Comparison of ENCODE assay signal across 20 cellular contexts in the genomic region with DNA sequence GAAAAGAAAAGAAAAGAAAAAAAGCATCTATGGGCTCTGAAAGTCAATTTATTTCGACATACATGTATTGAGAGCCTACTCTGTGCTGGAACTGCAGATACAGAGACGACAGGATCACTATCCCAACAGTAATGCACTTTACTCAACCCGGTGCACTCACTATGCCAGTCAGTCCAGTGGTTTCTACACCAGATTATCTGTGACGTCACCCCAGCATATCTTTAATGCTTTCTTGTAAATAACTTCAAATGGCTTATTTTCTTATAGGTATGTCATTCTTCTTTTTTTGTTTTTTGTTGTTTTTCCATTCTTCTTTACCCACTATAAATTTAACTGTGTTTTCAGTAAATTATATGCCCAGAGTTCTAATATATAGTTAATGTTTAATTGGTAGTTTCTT.
DNase-seq lines count a peak whose midpoint lies in the region; ATAC-seq, FAIRE-seq and TF ChIP-seq lines count a peak whose summit lies in the region.
"Had no signal": no experiment of that assay in that cellular context is flagged by ENCODE, and none has a peak within 500 bp of the region (broad histone marks: within the 10 kb centered on the region; RNA-seq: fewer than 3 reads in every experiment).

No MANE protein-coding gene starts in this region.

- H3K9me3 ChIP-seq in HepG2 (ENCODE audit: low read length): no peaks in the 10 kb centered on the region
- no peaks in the 10 kb centered on the region for H3K9me3 ChIP-seq in right lobe of liver
- H3K9me3 ChIP-seq: Caco-2 had no signal

- BruUV-seq in HepG2 (replicated peaks; lab: Mats Ljungman, UMichigan): no TSS peak

- no peak overlapping the region for H3K4me3 ChIP-seq in HepG2 (replicated peaks in 1 of 3; ENCODE audit: insufficient read depth in 1 of 3, low read depth in 2 of 3, low read length in 3 of 3)
- H3K4me3 ChIP-seq in right lobe of liver: no peak overlapping the region
- H3K4me3 ChIP-seq: A549; BLaER1 treated with 17β-estradiol and CSF1 and Interleukin-3, amounts not matched to agents 10 nM and 100 nM had no signal

- TF ChIP-seq EP300 in HepG2 (IDR thresholded peaks at IDR 0.05; ENCODE audit: low read depth in 2 of 2, low read length in 2 of 2) (no peak), HepG2 (CRISPR knock-in tag; IDR thresholded peaks at IDR 0.05; ENCODE audit: borderline replicate concordance) (no peak)

- H3K4me3 Mint-ChIP-seq in HFFc6: no peak overlapping the region
- H3K4me3 Mint-ChIP-seq: B cell; CD4-positive, alpha-beta T cell; CD8-positive, alpha-beta T cell had no signal

- H3K4me1 ChIP-seq in HepG2 (ENCODE audit: insufficient read depth, low read length) (no peaks in the 10 kb centered on the region), right lobe of liver (no peaks in the 10 kb centered on the region)
- H3K4me1 ChIP-seq: A549; BLaER1 treated with 17β-estradiol and CSF1 and Interleukin-3, amounts not matched to agents 10 nM and 100 nM; Caco-2 had no signal

- CTCF ChIA-PET in HepG2 (lab: Yijun Ruan, JAX; ENCODE audit: low intra/inter-chr PET ratio, low total read pairs): no interaction called here

- in situ Hi-C loops in HepG2 (cut with HindIII; ENCODE audit: extremely low pct_ligation_motif_present, low pct_unique_long_range_greater_than_20kb): no loop called here

- intact Hi-C loops in HepG2 (cut with micrococcal nuclease; ENCODE audit: unreplicated experiment) (no loop called here), right lobe of liver (cut with DNase I) (no loop called here)

- H3K36me3 ChIP-seq in HepG2 (replicated peaks in 1 of 2; ENCODE audit: control insufficient read depth in 1 of 2, insufficient read depth in 2 of 2, low read length in 2 of 2) (no peaks in the 10 kb centered on the region), right lobe of liver (no peaks in the 10 kb centered on the region)
- H3K36me3 ChIP-seq: BLaER1 treated with 17β-estradiol and CSF1 and Interleukin-3, amounts not matched to agents 10 nM and 100 nM had no signal

- no peaks in the 10 kb centered on the region for H3K36me3 Mint-ChIP-seq in HFFc6 (ENCODE audit: low read depth)
- H3K36me3 Mint-ChIP-seq: CD8-positive, alpha-beta T cell had no signal

- TF ChIP-seq CTCF in HepG2 (CRISPR knock-in tag; IDR thresholded peaks at IDR 0.05) (no peak), right lobe of liver (IDR thresholded peaks at IDR 0.05) (no peak), HFFc6 (IDR thresholded peaks at IDR 0.05) (no peak)

- no peak for TF ChIP-seq RAD21 in HepG2 (CRISPR knock-in tag; IDR thresholded peaks at IDR 0.05)

- no peaks in the 10 kb centered on the region for H3K27me3 Mint-ChIP-seq in HFFc6 (ENCODE audit: insufficient read depth)
- H3K27me3 Mint-ChIP-seq: CD4-positive, alpha-beta T cell had no signal

- H4K20me1 ChIP-seq in HepG2 (ENCODE audit: insufficient read depth, low read length): no peaks in the 10 kb centered on the region
- H4K20me1 ChIP-seq: BLaER1 treated with 17β-estradiol and CSF1 and Interleukin-3, amounts not matched to agents 10 nM and 100 nM had no signal

- H3K4me1 Mint-ChIP-seq in HFFc6 (ENCODE audit: low read depth): no peaks in the 10 kb centered on the region
- H3K4me1 Mint-ChIP-seq: B cell had no signal

- H3K27me3 ChIP-seq in HepG2 (ENCODE audit: control insufficient read depth in 1 of 2, insufficient read depth in 2 of 2, low read length in 2 of 2) (no peaks in the 10 kb centered on the region), right lobe of liver (no peaks in the 10 kb centered on the region)
- H3K27me3 ChIP-seq: BLaER1 treated with 17β-estradiol and CSF1 and Interleukin-3, amounts not matched to agents 10 nM and 100 nM had no signal

- no peak overlapping the region for H3K27ac Mint-ChIP-seq in HFFc6
- H3K27ac Mint-ChIP-seq: B cell; CD4-positive, alpha-beta T cell; CD8-positive, alpha-beta T cell had no signal

- WGBS in HepG2 (ENCODE audit: low lambda C conversion rate): 6% methylated on average over 4 of the region's 4 CpGs
- WGBS in right lobe of liver (ENCODE audit: insufficient coverage, low coverage, low lambda C conversion rate, missing lambda C conversion rate): 48% methylated on average over 4 of the region's 4 CpGs

- FAIRE-seq in HepG2 (lab: Jason Lieb, UNC): no peak
- peak; percentile 18 for FAIRE-seq in colon (lab: Jason Lieb, UNC)
- FAIRE-seq: A549, D721Med, GM12891, GM19239 had no signal

- H3K9me3 Mint-ChIP-seq in HFFc6: peaks cover 4% of the 10 kb centered on the region
- H3K9me3 Mint-ChIP-seq: CD8-positive, alpha-beta T cell had no signal

- DNase-seq in HepG2 (ENCODE audit: low spot score) (no peak), right lobe of liver (no peak), HFFc6 (no peak)
- DNase-seq: AML-193; Caco-2; Calu3; CD4-positive, alpha-beta T cell; CD8-positive, alpha-beta T cell; DMS79 treated with DMSO at 0.1 percent for 48 hours; GF-D8 had no signal

- no peak overlapping the region for H3K4me2 ChIP-seq in HepG2 (ENCODE audit: low read depth, low read length)
- H3K4me2 ChIP-seq: A549; BLaER1 treated with 17β-estradiol and CSF1 and Interleukin-3, amounts not matched to agents 10 nM and 100 nM had no signal

- H3K27ac ChIP-seq in HepG2 (ENCODE audit: extremely low read length, insufficient read depth, low read length) (no peak overlapping the region), right lobe of liver (no peak overlapping the region)
- H3K27ac ChIP-seq: 22Rv1; A549; BLaER1 treated with 17β-estradiol and CSF1 and Interleukin-3, amounts not matched to agents 10 nM and 100 nM; C4-2B had no signal

- H3K9ac ChIP-seq in HepG2 (ENCODE audit: insufficient read depth, low read depth, low read length): no peak overlapping the region
- H3K9ac ChIP-seq: BLaER1 treated with 17β-estradiol and CSF1 and Interleukin-3, amounts not matched to agents 10 nM and 100 nM had no signal

- POLR2A ChIA-PET in HepG2 (lab: Yijun Ruan, JAX): no interaction called here

- no peaks in the 10 kb centered on the region for H3K79me2 ChIP-seq in HepG2 (ENCODE audit: insufficient read depth, low read length)

- TF ChIP-seq POLR2A in HepG2 (IDR thresholded peaks at IDR 0.05; ENCODE audit: insufficient read depth in 1 of 2, low read depth in 2 of 2, low read length in 2 of 2) (no peak), right lobe of liver (IDR thresholded peaks at IDR 0.05) (no peak)

- no peak overlapping the region for H2AFZ ChIP-seq in HepG2 (ENCODE audit: low read length)

- ATAC-seq in HepG2 (no peak), right lobe of liver (no peak), GM21360 (IDR thresholded peaks at IDR 0.05; ENCODE audit: unreplicated experiment) (no peak)
- ATAC-seq: A549; CD8-positive, alpha-beta T cell had no signal

TF ChIP-seq in HepG2, 621 proteins besides CTCF, POLR2A, EP300 and RAD21:
- TF ChIP-seq GLMP (CRISPR knock-in tag; IDR thresholded peaks at IDR 0.05; ENCODE audit: borderline replicate concordance) (no peak), KLF12 (CRISPR knock-in tag; IDR thresholded peaks at IDR 0.05; ENCODE audit: borderline replicate concordance) (no peak), SRSF1 (optimal IDR thresholded peaks at IDR 0.05; ENCODE audit: low read depth, low read length) (no peak), CREB1 (IDR thresholded peaks at IDR 0.05) (peak; percentile 97), CREB1 (CRISPR knock-in tag; IDR thresholded peaks at IDR 0.05) (no peak), RXRB (CRISPR knock-in tag; IDR thresholded peaks at IDR 0.05; ENCODE audit: borderline replicate concordance) (no peak), ATF7 (IDR thresholded peaks at IDR 0.05) (peak; percentile 92), ATF7 (CRISPR knock-in tag; IDR thresholded peaks at IDR 0.05) (no peak), PCBP1 (IDR thresholded peaks at IDR 0.05; ENCODE audit: borderline replicate concordance, low read depth, low read length) (no peak)
TF ChIP-seq in HepG2: peak in this region for 2.
